In genomic region chrX:47586043-47586787, GRCh38 we compare ENCODE assay signal across 31 cellular contexts. TPM values are rescaled to one million over a fixed set of nuclear protein-coding genes. Genes with fewer than 3 reads are reported as not detected.
DNase-seq lines count a peak whose midpoint lies in the region; ATAC-seq and TF ChIP-seq lines count a peak whose summit lies in the region.
"Had no signal": no experiment of that assay in that cellular context is flagged by ENCODE, and none has a peak within 500 bp of the region (broad histone marks: within the 10 kb centered on the region; RNA-seq: fewer than 3 reads in every experiment).

No MANE protein-coding gene starts in this region.

- H3K9me3 ChIP-seq in T-helper 17 cell (ENCODE audit: control insufficient read depth, low read length, poor library complexity, severe bottlenecking): no peaks in the 10 kb centered on the region
- H3K9me3 ChIP-seq in osteoblast (ENCODE audit: low read depth, low read length): no peaks in the 10 kb centered on the region
- H3K9me3 ChIP-seq: adrenal gland, gastroesophageal sphincter, lower lobe of right lung, ovary, upper lobe of right lung had no signal

- H3K27ac Mint-ChIP-seq in T-helper 17 cell (peak overlapping the region; percentile 41), endothelial cell (ENCODE audit: unreplicated experiment) (no peak overlapping the region)
- H3K27ac Mint-ChIP-seq: activated CD8-positive, alpha-beta T cell treated with anti-CD3 and anti-CD28 coated beads for 36 hours; activated naive CD4-positive, alpha-beta T cell treated with anti-CD3 and anti-CD28 coated beads, Interleukin-2, amount 10 ng/mL, durations not matched to agents 7 days and 5 days; activated T-helper 17 cell treated with anti-CD3 and anti-CD28 coated beads, Interleukin-2, amount 50 U/mL, for 72 hours; brain; CD4-positive, alpha-beta T cell; dendritic cell treated with granulocyte-macrophage colony-stimulating factor and Interleukin-4, amounts not matched to agents 40 ng/mL and 50 ng/mL, for 4 days; T-helper 2 cell treated with Interferon-gamma antibody and Interleukin-4, amounts not matched to agents 5 μg/mL and 100 μg/mL, for 36 hours had no signal

- H3K79me2 ChIP-seq in osteoblast (ENCODE audit: insufficient read depth, low read length): peaks cover 19% of the 10 kb centered on the region

- H3K27me3 ChIP-seq in osteoblast (ENCODE audit: insufficient read depth, low read length): no peaks in the 10 kb centered on the region
- H3K27me3 ChIP-seq: adrenal gland, gastroesophageal sphincter, ovary, upper lobe of right lung had no signal

- peaks cover 30% of the 10 kb centered on the region for H4K20me1 ChIP-seq in osteoblast (ENCODE audit: insufficient read depth, low read length)

- peaks cover 19% of the 10 kb centered on the region for H3K36me3 ChIP-seq in osteoblast (ENCODE audit: insufficient read depth, low read length)
- H3K36me3 ChIP-seq: lower lobe of right lung, ovary, upper lobe of right lung had no signal

- no peak overlapping the region for H2AFZ ChIP-seq in osteoblast (ENCODE audit: low read length)

- DNase-seq in activated CD8-positive, alpha-beta memory T cell treated with anti-CD3 and anti-CD28 coated beads for 24 hours: peak; percentile 45
- no peak for DNase-seq in activated CD8-positive, alpha-beta memory T cell treated with anti-CD3 and anti-CD28 coated beads, Interleukin-2, amount 50 U/mL, for 4 hours
- DNase-seq in T-helper 17 cell (no peak), endothelial cell (ENCODE audit: low spot score) (no peak), osteoblast (ENCODE audit: insufficient read length, low spot score, missing footprints) (no peak), KG1 (lab: John Stamatoyannopoulos, UW) (no peak), GM03348 (ENCODE audit: low spot score) (no peak), CD1c-positive myeloid dendritic cell (ENCODE audit: extremely low spot score) (no peak)
- DNase-seq: activated CD4-positive, alpha-beta T cell treated with anti-CD3 and anti-CD28 coated beads for 1 hour; activated CD8-positive, alpha-beta T cell treated with anti-CD3 and anti-CD28 coated beads for 36 hours; activated naive CD4-positive, alpha-beta T cell treated with anti-CD3 and anti-CD28 coated beads, Interleukin-2, amount 10 ng/mL, durations not matched to agents 7 days and 5 days; CD4-positive, alpha-beta T cell; Kasumi-1; lower lobe of right lung; naive thymus-derived CD8-positive, alpha-beta T cell; NCI-H1436 treated with DMSO at 0.1 percent for 48 hours; NCI-H446; NCI-H748 treated with DMSO at 0.1 percent for 48 hours; SHP77; stimulated activated naive CD4-positive, alpha-beta T cell treated with Interleukin-2 at 50 U/mL for 16 hours; upper lobe of right lung had no signal

- TF ChIP-seq CTCF in endothelial cell (IDR thresholded peaks at IDR 0.05; ENCODE audit: unreplicated experiment): no peak
- TF ChIP-seq CTCF in osteoblast (IDR thresholded peaks at IDR 0.05; ENCODE audit: extremely low read depth, low read depth, low read length): no peak

- H3K36me3 Mint-ChIP-seq in T-helper 17 cell (ENCODE audit: low read depth): peaks cover 5% of the 10 kb centered on the region
- H3K36me3 Mint-ChIP-seq in endothelial cell (ENCODE audit: low read depth, unreplicated experiment): peaks cover 6% of the 10 kb centered on the region
- H3K36me3 Mint-ChIP-seq: brain had no signal

- no peak overlapping the region for H3K4me2 ChIP-seq in osteoblast (ENCODE audit: insufficient read depth, low read length)

- H3K4me3 Mint-ChIP-seq in T-helper 17 cell: no peak overlapping the region
- peak overlapping the region; percentile 56 for H3K4me3 Mint-ChIP-seq in endothelial cell (ENCODE audit: unreplicated experiment)
- H3K4me3 Mint-ChIP-seq: activated CD8-positive, alpha-beta T cell treated with anti-CD3 and anti-CD28 coated beads for 36 hours; activated naive CD4-positive, alpha-beta T cell treated with anti-CD3 and anti-CD28 coated beads, Interleukin-2, amount 10 ng/mL, durations not matched to agents 7 days and 5 days; activated T-helper 17 cell treated with anti-CD3 and anti-CD28 coated beads, Interleukin-2, amount 50 U/mL, for 72 hours; CD4-positive, alpha-beta T cell; dendritic cell treated with granulocyte-macrophage colony-stimulating factor and Interleukin-4, amounts not matched to agents 40 ng/mL and 50 ng/mL, for 4 days; T-helper 2 cell treated with Interferon-gamma antibody and Interleukin-4, amounts not matched to agents 5 μg/mL and 100 μg/mL, for 36 hours had no signal

- H3K4me3 ChIP-seq in osteoblast (ENCODE audit: insufficient read depth, low read length): peak overlapping the region; percentile 25
- H3K4me3 ChIP-seq: adrenal gland, gastroesophageal sphincter, lower lobe of right lung, ovary, skin epidermis, upper lobe of right lung had no signal

- H3K27me3 Mint-ChIP-seq in T-helper 17 cell (no peaks in the 10 kb centered on the region), endothelial cell (ENCODE audit: unreplicated experiment) (peaks cover 5% of the 10 kb centered on the region)
- H3K27me3 Mint-ChIP-seq: activated CD8-positive, alpha-beta T cell treated with anti-CD3 and anti-CD28 coated beads for 36 hours; activated naive CD4-positive, alpha-beta T cell treated with anti-CD3 and anti-CD28 coated beads, Interleukin-2, amount 10 ng/mL, durations not matched to agents 7 days and 5 days; activated T-helper 17 cell treated with anti-CD3 and anti-CD28 coated beads, Interleukin-2, amount 50 U/mL, for 72 hours; brain; CD4-positive, alpha-beta T cell; naive thymus-derived CD8-positive, alpha-beta T cell had no signal

- ATAC-seq in T-helper 17 cell: no peak
- ATAC-seq: activated CD8-positive, alpha-beta T cell treated with anti-CD3 and anti-CD28 coated beads for 36 hours; gastroesophageal sphincter; lower lobe of right lung; naive thymus-derived CD8-positive, alpha-beta T cell; upper lobe of right lung had no signal

- H3K4me1 ChIP-seq in osteoblast (ENCODE audit: insufficient read depth, low read length): peaks cover 20% of the 10 kb centered on the region
- H3K4me1 ChIP-seq: upper lobe of right lung had no signal

- no peaks in the 10 kb centered on the region for H3K9me3 Mint-ChIP-seq in endothelial cell (ENCODE audit: unreplicated experiment)
- H3K9me3 Mint-ChIP-seq: activated CD8-positive, alpha-beta T cell treated with anti-CD3 and anti-CD28 coated beads for 36 hours; activated naive CD4-positive, alpha-beta T cell treated with anti-CD3 and anti-CD28 coated beads, Interleukin-2, amount 10 ng/mL, durations not matched to agents 7 days and 5 days; activated T-helper 17 cell treated with anti-CD3 and anti-CD28 coated beads, Interleukin-2, amount 50 U/mL, for 72 hours; CD4-positive, alpha-beta T cell; dendritic cell treated with granulocyte-macrophage colony-stimulating factor and Interleukin-4, amounts not matched to agents 40 ng/mL and 50 ng/mL, for 4 days; naive thymus-derived CD8-positive, alpha-beta T cell; T-helper 2 cell treated with Interferon-gamma antibody and Interleukin-4, amounts not matched to agents 5 μg/mL and 100 μg/mL, for 36 hours had no signal

- H3K4me1 Mint-ChIP-seq in T-helper 17 cell (peaks cover 14% of the 10 kb centered on the region), endothelial cell (ENCODE audit: unreplicated experiment) (peaks cover 13% of the 10 kb centered on the region)
- H3K4me1 Mint-ChIP-seq: brain had no signal

- H3K27ac ChIP-seq in osteoblast (ENCODE audit: low read depth, low read length): no peak overlapping the region
- H3K27ac ChIP-seq: 22Rv1, gastroesophageal sphincter, lower lobe of right lung, skin epidermis, upper lobe of right lung had no signal

RNA-seq across cellular contexts. Expression of gene TIMP1, which starts 4.0 kb away (rescaled TPM):
- total RNA-seq in T-helper 17 cell: 100 to 1,000 TPM in 1 of 2 donors, 10 to 100 TPM in 1; 94.5 to 143 TPM
- total RNA-seq in endothelial cell (ENCODE audit: unreplicated experiment): 267 TPM
- 904 and 922 TPM in 2 replicates for total RNA-seq in osteoblast

RNA-seq across cellular contexts. Expression of gene ARAF, which starts 25.2 kb away (rescaled TPM):
- total RNA-seq in T-helper 17 cell (100 to 1,000 TPM; 132 to 140 TPM), endothelial cell (ENCODE audit: unreplicated experiment) (49.4 TPM), osteoblast (18.9 and 21.0 TPM in 2 replicates)

RNA-seq across cellular contexts. Expression of gene SYN1, which starts 33.4 kb away (rescaled TPM):
- total RNA-seq in T-helper 17 cell (1 to 10 TPM in 1 of 2 donors, under 1 TPM in 1; 0.52 to 1.1 TPM), endothelial cell (ENCODE audit: unreplicated experiment) (2.9 TPM), osteoblast (under 0.01 TPM in 2 replicates)
- total RNA-seq: Daoy had no signal

RNA-seq across cellular contexts. Expression of gene CFP, which starts 43.5 kb away (rescaled TPM):
- total RNA-seq in T-helper 17 cell (10 to 100 TPM; 17.7 to 25.3 TPM), endothelial cell (ENCODE audit: unreplicated experiment) (27.5 TPM), osteoblast (0.29 and 0.36 TPM in 2 replicates)
